12 cellular contexts compared by ENCODE assay signal in genomic region chr4:53861856-53862610, GRCh38.
DNase-seq lines count a peak whose midpoint lies in the region; ATAC-seq and TF ChIP-seq lines count a peak whose summit lies in the region.
"Had no signal": no experiment of that assay in that cellular context is flagged by ENCODE, and none has a peak within 500 bp of the region (broad histone marks: within the 10 kb centered on the region; RNA-seq: fewer than 3 reads in every experiment).

No MANE protein-coding gene starts in this region.

- peak overlapping the region; percentile 73 for H3K27ac ChIP-seq in hepatocyte
- H3K27ac ChIP-seq: C4-2B had no signal

- no peak overlapping the region for H3K4me2 ChIP-seq in hepatocyte

- no peaks in the 10 kb centered on the region for H3K9me3 Mint-ChIP-seq in natural killer cell
- H3K9me3 Mint-ChIP-seq: activated CD8-positive, alpha-beta T cell treated with anti-CD3 and anti-CD28 coated beads for 36 hours had no signal

- no peaks in the 10 kb centered on the region for H3K4me1 Mint-ChIP-seq in natural killer cell

- H3K27ac Mint-ChIP-seq in natural killer cell: no peak overlapping the region
- H3K27ac Mint-ChIP-seq: activated CD8-positive, alpha-beta T cell treated with anti-CD3 and anti-CD28 coated beads for 36 hours had no signal

- TF ChIP-seq CTCF in hepatocyte (IDR thresholded peaks at IDR 0.05; ENCODE audit: poor library complexity) (no peak), natural killer cell (IDR thresholded peaks at IDR 0.05) (no peak)

- intact Hi-C loops in natural killer cell (cut with micrococcal nuclease): no loop called here

- WGBS in hepatocyte (ENCODE audit: low lambda C conversion rate, missing lambda C conversion rate): 48% methylated on average over 4 of the region's 4 CpGs

- H3K4me3 ChIP-seq in hepatocyte: no peak overlapping the region

- DNase-seq in A172 (ENCODE audit: low spot score): peak; percentile 81
- peak; percentile 76 for DNase-seq in HT1080 (ENCODE audit: low read depth)
- peak; percentile 39 for DNase-seq in amniotic stem cell (lab: John Stamatoyannopoulos, UW)
- DNase-seq in hepatocyte (ENCODE audit: low spot score): peak; percentile 41
- no peak for DNase-seq in inferior parietal cortex (ENCODE audit: extremely low spot score)
- DNase-seq in natural killer cell: no peak
- no peak for DNase-seq in SW480 (ENCODE audit: low spot score)
- no peak for DNase-seq in cerebellar nuclear complex (lab: John Stamatoyannopoulos, UW)
- DNase-seq: activated CD8-positive, alpha-beta T cell treated with anti-CD3 and anti-CD28 coated beads for 36 hours; caudate nucleus; stimulated activated naive CD4-positive, alpha-beta T cell treated with Interleukin-2 at 50 U/mL for 16 hours had no signal

- no peak overlapping the region for H2AFZ ChIP-seq in hepatocyte

- H3K27me3 ChIP-seq in hepatocyte: no peaks in the 10 kb centered on the region

- H4K20me1 ChIP-seq in hepatocyte (ENCODE audit: insufficient read depth, poor library complexity, severe bottlenecking): no peaks in the 10 kb centered on the region

- H3K36me3 Mint-ChIP-seq in natural killer cell: no peaks in the 10 kb centered on the region

- H3K4me1 ChIP-seq in hepatocyte (ENCODE audit: insufficient read depth): peaks cover 12% of the 10 kb centered on the region

- no peaks in the 10 kb centered on the region for H3K36me3 ChIP-seq in hepatocyte (replicated peaks; ENCODE audit: insufficient read depth, low read depth)

- H3K9me2 ChIP-seq in hepatocyte (replicated peaks; ENCODE audit: insufficient read depth): no peaks in the 10 kb centered on the region

- H3K27me3 Mint-ChIP-seq in natural killer cell (ENCODE audit: low read depth in 2 of 2): peaks cover 3 to 8% of the 10 kb centered on the region in 2 donors

- ATAC-seq in natural killer cell: no peak
- ATAC-seq: activated CD8-positive, alpha-beta T cell treated with anti-CD3 and anti-CD28 coated beads for 36 hours had no signal

- H3K9me3 ChIP-seq in hepatocyte (ENCODE audit: low read depth): no peaks in the 10 kb centered on the region

- no peak overlapping the region for H3K4me3 Mint-ChIP-seq in natural killer cell
- H3K4me3 Mint-ChIP-seq: activated CD8-positive, alpha-beta T cell treated with anti-CD3 and anti-CD28 coated beads for 36 hours had no signal

- H3K79me2 ChIP-seq in hepatocyte: no peaks in the 10 kb centered on the region

Comparison
In these comparisons a context has a peak if more than half of its experiments do, and no peak if none do; other contexts are left out.
1. DNase-seq: peak in A172 (single experiment), HT1080 (single experiment), amniotic stem cell (single experiment) and hepatocyte (single experiment); none in inferior parietal cortex (single experiment), natural killer cell (single experiment), SW480 (single experiment) and cerebellar nuclear complex (0 of 2).